Comparison of ENCODE assay signal across 21 cellular contexts in the genomic region with DNA sequence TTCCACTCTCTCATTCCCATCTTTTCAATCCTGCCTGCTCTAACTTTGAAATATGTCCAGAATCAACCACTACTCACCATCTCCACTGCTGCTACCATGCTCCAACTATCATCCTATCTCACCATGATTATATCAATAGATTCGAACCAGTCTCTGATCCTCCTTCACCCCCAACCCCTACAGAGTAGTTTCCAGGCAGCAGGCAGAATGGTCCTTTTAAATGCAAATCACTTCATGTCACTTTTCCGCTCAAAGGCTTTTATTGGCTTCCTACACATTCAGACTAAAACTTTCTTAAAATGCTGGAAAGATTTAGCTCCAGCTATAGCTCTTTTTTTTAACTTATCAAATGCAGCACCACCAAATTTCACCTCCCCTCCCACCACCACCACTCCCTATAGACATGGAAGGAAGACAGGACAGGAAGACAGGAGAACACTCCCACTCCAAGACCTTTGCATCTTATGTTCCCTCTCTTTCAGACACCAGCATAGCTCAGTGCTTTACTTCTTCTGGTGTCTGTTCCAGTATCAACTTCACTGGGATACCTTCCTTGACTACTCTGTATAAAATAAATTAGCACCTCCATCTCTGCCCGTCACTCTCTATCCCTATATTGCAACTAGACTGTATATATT. TPM values are rescaled to one million over a fixed set of nuclear protein-coding genes. Genes with fewer than 3 reads are reported as not detected.
DNase-seq lines count a peak whose midpoint lies in the region; ATAC-seq, FAIRE-seq and TF ChIP-seq lines count a peak whose summit lies in the region.
"Had no signal": no experiment of that assay in that cellular context is flagged by ENCODE, and none has a peak within 500 bp of the region (broad histone marks: within the 10 kb centered on the region; RNA-seq: fewer than 3 reads in every experiment).

No MANE protein-coding gene starts in this region.

- H3K27ac ChIP-seq in GM23338 (ENCODE audit: low read depth) (no peak overlapping the region), neural progenitor cell (no peak overlapping the region), smooth muscle cell (ENCODE audit: low read depth) (no peak overlapping the region), coronary artery (no peak overlapping the region)
- H3K27ac ChIP-seq: BLaER1 treated with 17β-estradiol and CSF1 and Interleukin-3, amounts not matched to agents 10 nM and 100 nM; GM23248 had no signal

- H3K4me3 Mint-ChIP-seq in GM23338: peak overlapping the region; percentile 2; the same call in 1 of the 3 replicates
- H3K4me3 Mint-ChIP-seq in brain: peak overlapping the region in 1 of 5 experiments; percentile 13
- no peak overlapping the region for H3K4me3 Mint-ChIP-seq in neural progenitor cell
- H3K4me3 Mint-ChIP-seq: CD4-positive, alpha-beta T cell had no signal

- no peaks in the 10 kb centered on the region for H3K79me2 ChIP-seq in GM23338 (replicated peaks; ENCODE audit: insufficient read depth)
- H3K79me2 ChIP-seq in neural progenitor cell (ENCODE audit: low read depth): no peaks in the 10 kb centered on the region
- no peaks in the 10 kb centered on the region for H3K79me2 ChIP-seq in smooth muscle cell (ENCODE audit: low read depth)

- FAIRE-seq in D721Med (lab: Jason Lieb, UNC): no peak
- FAIRE-seq: G401.6, GM12891 had no signal

- H3F3A ChIP-seq in GM23338 (replicated peaks; ENCODE audit: low read depth): no peaks in the 10 kb centered on the region
- H3F3A ChIP-seq in neural progenitor cell (ENCODE audit: low read depth): no peaks in the 10 kb centered on the region
- H3F3A ChIP-seq in smooth muscle cell (ENCODE audit: low read depth): peaks cover 7% of the 10 kb centered on the region

- peak overlapping the region; percentile 30 for H3K4me2 ChIP-seq in GM23338
- H3K4me2 ChIP-seq in neural progenitor cell: peak overlapping the region; percentile 51
- H3K4me2 ChIP-seq in smooth muscle cell: no peak overlapping the region
- H3K4me2 ChIP-seq: BLaER1 treated with 17β-estradiol and CSF1 and Interleukin-3, amounts not matched to agents 10 nM and 100 nM had no signal

- no peaks in the 10 kb centered on the region for H3K9me2 ChIP-seq in GM23338 (ENCODE audit: insufficient read depth)

- TF ChIP-seq CTCF in GM23338 (conservative IDR thresholded peaks at IDR 0.05; ENCODE audit: low read depth in 2 of 2): no peak
- TF ChIP-seq CTCF in brain (conservative IDR thresholded peaks at IDR 0.05): no peak
- no peak for TF ChIP-seq CTCF in neural progenitor cell (IDR thresholded peaks at IDR 0.05)
- no peak for TF ChIP-seq CTCF in smooth muscle cell (IDR thresholded peaks at IDR 0.05; ENCODE audit: borderline replicate concordance, insufficient read depth, poor library complexity, severe bottlenecking)
- TF ChIP-seq CTCF in D721Med (IDR thresholded peaks at IDR 0.05; ENCODE audit: insufficient read depth, missing control alignments): no peak
- no peak for TF ChIP-seq CTCF in coronary artery (IDR thresholded peaks at IDR 0.05)

- TF ChIP-seq POLR2A in erythroblast (IDR thresholded peaks at IDR 0.05; ENCODE audit: low read length): no peak

- H4K20me1 ChIP-seq in GM23338 (replicated peaks; ENCODE audit: insufficient read depth): no peaks in the 10 kb centered on the region
- H4K20me1 ChIP-seq in neural progenitor cell (ENCODE audit: low read depth): no peaks in the 10 kb centered on the region
- no peaks in the 10 kb centered on the region for H4K20me1 ChIP-seq in smooth muscle cell (ENCODE audit: low read depth)
- H4K20me1 ChIP-seq: BLaER1 treated with 17β-estradiol and CSF1 and Interleukin-3, amounts not matched to agents 10 nM and 100 nM had no signal

- H3K4me3 ChIP-seq in GM23338: no peak overlapping the region
- no peak overlapping the region for H3K4me3 ChIP-seq in neural progenitor cell
- no peak overlapping the region for H3K4me3 ChIP-seq in smooth muscle cell
- H3K4me3 ChIP-seq in coronary artery: no peak overlapping the region
- H3K4me3 ChIP-seq: BLaER1 treated with 17β-estradiol and CSF1 and Interleukin-3, amounts not matched to agents 10 nM and 100 nM; GM23248 had no signal

- H3K4me1 ChIP-seq in GM23338 (ENCODE audit: insufficient read depth) (peaks cover 32% of the 10 kb centered on the region), neural progenitor cell (peaks cover 21% of the 10 kb centered on the region), smooth muscle cell (ENCODE audit: low read depth) (peaks cover 6% of the 10 kb centered on the region)

- H2AFZ ChIP-seq in GM23338: no peak overlapping the region
- H2AFZ ChIP-seq in neural progenitor cell (replicated peaks): peak overlapping the region; percentile 71
- H2AFZ ChIP-seq in smooth muscle cell (ENCODE audit: low read depth): peak overlapping the region; percentile 21
- H2AFZ ChIP-seq: GM23248 had no signal

- H3K36me3 Mint-ChIP-seq in GM23338 (ENCODE audit: low read depth): no peaks in the 10 kb centered on the region
- H3K36me3 Mint-ChIP-seq in brain: no peaks in the 10 kb centered on the region
- no peaks in the 10 kb centered on the region for H3K36me3 Mint-ChIP-seq in neural progenitor cell

- WGBS in smooth muscle cell (ENCODE audit: low lambda C conversion rate): 58% methylated on average over 3 of the region's 3 CpGs

- H3K36me3 ChIP-seq in GM23338 (ENCODE audit: insufficient read depth): no peaks in the 10 kb centered on the region
- no peaks in the 10 kb centered on the region for H3K36me3 ChIP-seq in neural progenitor cell
- H3K36me3 ChIP-seq in smooth muscle cell (ENCODE audit: low read depth): no peaks in the 10 kb centered on the region
- H3K36me3 ChIP-seq: BLaER1 treated with 17β-estradiol and CSF1 and Interleukin-3, amounts not matched to agents 10 nM and 100 nM had no signal

- DNase-seq in GM23338 (ENCODE audit: low spot score) (peak; percentile 32), neural progenitor cell (ENCODE audit: low spot score) (peak; percentile 9), smooth muscle cell (lab: John Stamatoyannopoulos, UW; ENCODE audit: unreplicated experiment) (no peak), D721Med (ENCODE audit: insufficient read length, low spot score) (no peak), erythroblast (lab: John Stamatoyannopoulos, UW) (no peak), coronary artery (ENCODE audit: low spot score) (no peak)
- DNase-seq: 8988T; ACHN; Calu3; CD4-positive, alpha-beta T cell; DMS153; DMS79 treated with DMSO at 0.1 percent for 48 hours; EL; GM23248; IMR-90; KBM-7 had no signal

- peaks cover 31% of the 10 kb centered on the region for H3K4me1 Mint-ChIP-seq in GM23338
- H3K4me1 Mint-ChIP-seq in brain: peaks cover 27% of the 10 kb centered on the region
- peaks cover 50% of the 10 kb centered on the region for H3K4me1 Mint-ChIP-seq in neural progenitor cell

- H3K27ac Mint-ChIP-seq in GM23338 (no peak overlapping the region; the same call in 1 of the 2 replicates), brain (peak overlapping the region in 4 of 5 experiments; percentile 3 to 19 (median 11)), neural progenitor cell (peak overlapping the region; percentile 15)
- H3K27ac Mint-ChIP-seq: CD4-positive, alpha-beta T cell had no signal

- H3K9me3 Mint-ChIP-seq in GM23338 (no peaks in the 10 kb centered on the region), brain (no peaks in the 10 kb centered on the region), neural progenitor cell (peaks cover 2% of the 10 kb centered on the region)
- H3K9me3 Mint-ChIP-seq: CD4-positive, alpha-beta T cell had no signal

- H3K9ac ChIP-seq in neural progenitor cell (no peak overlapping the region), smooth muscle cell (ENCODE audit: low read depth) (no peak overlapping the region)
- H3K9ac ChIP-seq: BLaER1 treated with 17β-estradiol and CSF1 and Interleukin-3, amounts not matched to agents 10 nM and 100 nM; GM23248 had no signal

- H3K27me3 ChIP-seq in GM23338 (ENCODE audit: insufficient read depth): no peaks in the 10 kb centered on the region
- no peaks in the 10 kb centered on the region for H3K27me3 ChIP-seq in neural progenitor cell
- H3K27me3 ChIP-seq in smooth muscle cell (ENCODE audit: low read depth): no peaks in the 10 kb centered on the region
- H3K27me3 ChIP-seq: BLaER1 treated with 17β-estradiol and CSF1 and Interleukin-3, amounts not matched to agents 10 nM and 100 nM had no signal

- peaks cover 4% of the 10 kb centered on the region for H3K27me3 Mint-ChIP-seq in GM23338 (ENCODE audit: insufficient read depth, low read depth, poor library complexity)
- no peaks in the 10 kb centered on the region for H3K27me3 Mint-ChIP-seq in brain
- no peaks in the 10 kb centered on the region for H3K27me3 Mint-ChIP-seq in neural progenitor cell (ENCODE audit: insufficient read depth, low read depth)

- ATAC-seq in GM23338: peak; percentile 81
- ATAC-seq: HCT116 had no signal

- H3K9me3 ChIP-seq in neural progenitor cell (ENCODE audit: low read depth) (no peaks in the 10 kb centered on the region), smooth muscle cell (replicated peaks; ENCODE audit: low read depth) (no peaks in the 10 kb centered on the region)
- H3K9me3 ChIP-seq: BLaER1 treated with 17β-estradiol and CSF1 and Interleukin-3, amounts not matched to agents 10 nM and 100 nM had no signal

TF ChIP-seq in GM23338, 12 proteins besides CTCF, POLR2A, EP300 and RAD21 (continues in another document):
- TF ChIP-seq CREB1 (CRISPR knock-in tag; IDR thresholded peaks at IDR 0.05; ENCODE audit: low read depth): no peak
- no peak for TF ChIP-seq EZH2 (IDR thresholded peaks at IDR 0.05; ENCODE audit: low read depth, unreplicated experiment)
- no peak for TF ChIP-seq JUNB (IDR thresholded peaks at IDR 0.05; ENCODE audit: unreplicated experiment)

RNA-seq across cellular contexts. Expression of gene PPP2R2B, which starts 9.9 kb away (rescaled TPM):
- total RNA-seq in GM23338 (2014; rRNA removed; shearing (Covaris generic)): 21.3 and 23.1 TPM in 2 replicates
- polyA plus RNA-seq in GM23338 (2016; fragmentation: Nextera tagmentation; extraction: Ambion mirVana) (28.4 and 33.9 TPM in 2 replicates), brain (ENCODE audit: insufficient read depth, low read depth, low replicate concordance) (36.2 TPM), smooth muscle cell (0.89 and 1.4 TPM in 2 replicates)
- total RNA-seq in neural progenitor cell (ENCODE audit: low replicate concordance) (22.5 and 26.6 TPM in 2 replicates), smooth muscle cell (2.2 and 4.5 TPM in 2 replicates)
- total RNA-seq: Calu3, IMR-90 had no signal
- polyA plus RNA-seq: IMR-90 had no signal

Comparison
In these comparisons a context has a peak if more than half of its experiments do, and no peak if none do; other contexts are left out.
1. DNase-seq: peak in GM23338 (single experiment) and neural progenitor cell (single experiment); none in smooth muscle cell (single experiment), D721Med (single experiment), erythroblast (0 of 2) and coronary artery (single experiment).